In the genomic region with DNA sequence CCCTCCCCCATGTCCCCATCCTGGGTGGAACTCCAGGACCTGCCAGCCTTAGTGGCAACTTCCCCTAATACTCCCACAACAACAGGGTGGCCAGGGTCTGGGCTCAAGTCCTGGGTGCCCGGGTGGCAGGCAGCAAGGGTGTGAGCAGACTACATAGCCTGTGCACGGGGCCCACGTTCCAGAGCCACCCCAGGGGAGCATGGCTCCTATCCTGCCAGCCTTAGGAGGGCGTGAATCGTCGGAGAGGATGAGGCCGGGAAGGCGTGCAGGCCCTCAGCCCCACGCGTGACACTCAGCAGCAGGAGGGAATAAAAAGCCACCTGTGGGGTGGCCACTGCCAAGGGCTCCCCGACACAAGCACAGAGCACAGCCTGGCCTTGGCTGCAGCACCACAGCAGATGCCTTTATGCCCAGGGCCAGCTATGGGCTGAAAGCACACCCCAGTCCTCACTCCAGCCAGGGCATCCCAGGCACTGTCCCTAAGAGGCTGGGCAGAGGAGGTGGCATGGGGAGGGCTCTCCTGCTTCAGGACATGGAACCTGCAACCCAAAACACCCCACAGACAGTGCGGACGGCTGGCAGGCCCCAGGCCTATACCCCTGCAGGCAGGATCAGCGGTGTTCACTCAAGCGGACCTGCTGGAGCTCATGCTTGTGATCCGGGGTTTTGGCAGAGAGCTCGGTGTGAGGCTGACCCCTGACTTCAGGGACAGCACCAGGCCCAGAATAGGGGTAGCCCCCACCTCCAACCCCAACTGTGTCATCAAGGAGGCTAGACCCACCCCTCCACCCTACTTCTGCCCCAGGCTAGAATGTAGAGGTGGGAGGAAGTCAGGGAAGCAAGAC, we compare ENCODE assay signal across 1 cellular context.
TF ChIP-seq lines count a peak whose summit lies in the region.

No MANE protein-coding gene starts in this region.

TF ChIP-seq in endothelial cell of umbilical vein, 7 proteins besides CTCF, POLR2A, EP300 and RAD21:
- TF ChIP-seq FOS (IDR thresholded peaks at IDR 0.05; ENCODE audit: borderline replicate concordance, insufficient read depth, low read length) (no peak), GATA2 (IDR thresholded peaks at IDR 0.05; ENCODE audit: insufficient read depth, insufficient read length, low read depth, low read length) (no peak), MAX (IDR thresholded peaks at IDR 0.05; ENCODE audit: insufficient read depth, insufficient read length) (no peak), JUN (IDR thresholded peaks at IDR 0.05; ENCODE audit: borderline replicate concordance, insufficient read depth, insufficient read length, low read depth) (no peak), EZH2 (IDR thresholded peaks at IDR 0.05; ENCODE audit: borderline replicate concordance, low read depth, low read length, severe bottlenecking) (no peak), POLR2AphosphoS5 (IDR thresholded peaks at IDR 0.05; ENCODE audit: insufficient read depth, low read depth, low read length) (peak; percentile 28)
